ENCODE assay signal across 11 cellular contexts in genomic region chr1:94621392-94621791, GRCh38.
DNase-seq lines count a peak whose midpoint lies in the region; ATAC-seq and TF ChIP-seq lines count a peak whose summit lies in the region.
"Had no signal": no experiment of that assay in that cellular context is flagged by ENCODE, and none has a peak within 500 bp of the region (broad histone marks: within the 10 kb centered on the region; RNA-seq: fewer than 3 reads in every experiment).

No MANE protein-coding gene starts in this region.

- BruUV-seq in PC-3 (replicated peaks; lab: Mats Ljungman, UMichigan): no TSS peak

- H4K20me1 ChIP-seq in PC-3 (ENCODE audit: low read length): no peaks in the 10 kb centered on the region

- intact Hi-C loops in PC-3 (cut with micrococcal nuclease): no loop called here

- no peaks in the 10 kb centered on the region for H3K27me3 ChIP-seq in PC-3 (ENCODE audit: low read length)
- H3K27me3 ChIP-seq: uterus had no signal

- ATAC-seq in PC-3 (peak; percentile 75), esophagus mucosa (peak; percentile 69), GM19455 (IDR thresholded peaks at IDR 0.05; ENCODE audit: unreplicated experiment) (no peak)

- no peaks in the 10 kb centered on the region for H3K9me2 ChIP-seq in PC-3 (replicated peaks; ENCODE audit: low read length)

- H3K9me3 ChIP-seq in PC-3 (ENCODE audit: low read length): no peaks in the 10 kb centered on the region
- H3K9me3 ChIP-seq: uterus had no signal

- peaks cover 3% of the 10 kb centered on the region for H3F3A ChIP-seq in PC-3 (ENCODE audit: low read length, unreplicated experiment)

- H3K36me3 ChIP-seq in PC-3 (ENCODE audit: low read depth, low read length): peaks cover 5% of the 10 kb centered on the region; the same call in 1 of the 2 replicates
- H3K36me3 ChIP-seq: uterus had no signal

- peak overlapping the region; percentile 66 for H3K27ac ChIP-seq in PC-3 (ENCODE audit: low read length)
- H3K27ac ChIP-seq: uterus had no signal

- DNase-seq in NCI-H1105 treated with DMSO at 0.1 percent for 48 hours (lab: John Stamatoyannopoulos, UW) (peak; percentile 44), NCI-H1105 (lab: John Stamatoyannopoulos, UW) (no peak), PC-3 (peak; percentile 95), renal cortical epithelial cell (ENCODE audit: low read depth) (peak; percentile 77), Kasumi-1 (lab: John Stamatoyannopoulos, UW) (no peak)
- no peak for DNase-seq in activated effector memory CD4-positive, alpha-beta T cell treated with Interleukin-2 at 50 U/mL for 16 hours
- DNase-seq: activated CD8-positive, alpha-beta memory T cell treated with anti-CD3 and anti-CD28 coated beads, Interleukin-2, amount 50 U/mL, for 48 hours; DMS153; uterus had no signal

- no peak for TF ChIP-seq CTCF in PC-3 (conservative IDR thresholded peaks at IDR 0.05; ENCODE audit: low read depth, low read length)

- H3K9ac ChIP-seq in PC-3 (ENCODE audit: low read length): no peak overlapping the region

- no peak overlapping the region for H2AFZ ChIP-seq in PC-3 (ENCODE audit: low read length)

- H3K79me2 ChIP-seq in PC-3 (ENCODE audit: low read length): no peaks in the 10 kb centered on the region

- peak overlapping the region; percentile 45 for H3K4me2 ChIP-seq in PC-3 (ENCODE audit: low read length)

- no peak overlapping the region for H3K4me3 ChIP-seq in PC-3 (ENCODE audit: low read length)
- H3K4me3 ChIP-seq: uterus had no signal

- POLR2A ChIA-PET in PC-3 (lab: Charles Lee; ENCODE audit: unreplicated experiment): no interaction called here

- peaks cover 63% of the 10 kb centered on the region for H3K4me1 ChIP-seq in PC-3 (ENCODE audit: insufficient read depth, low read length)
- H3K4me1 ChIP-seq: uterus had no signal

- CTCF ChIA-PET in PC-3 (lab: Charles Lee): no interaction called here

Comparison
In these comparisons a context has a peak if more than half of its experiments do, and no peak if none do; other contexts are left out.
1. DNase-seq: peak in NCI-H1105 treated with DMSO at 0.1 percent for 48 hours (single experiment), PC-3 (single experiment) and renal cortical epithelial cell (single experiment); none in NCI-H1105 (single experiment), Kasumi-1 (0 of 2) and activated effector memory CD4-positive, alpha-beta T cell treated with Interleukin-2 at 50 U/mL for 16 hours (single experiment).